ENCODE assay signal across 8 cellular contexts in genomic region chr22:37659897-37660708, GRCh38. TPM values are rescaled to one million over a fixed set of nuclear protein-coding genes. Genes with fewer than 3 reads are reported as not detected.
DNase-seq lines count a peak whose midpoint lies in the region; ATAC-seq and TF ChIP-seq lines count a peak whose summit lies in the region.

No MANE protein-coding gene starts in this region.

- CTCF ChIA-PET in AG04449 (lab: Yijun Ruan, JAX): interaction anchor here (0.7 to 26.0 kb wide), 11 partner anchors 11 to 203 kb away, joined by 3 to 430 read pairs (median 7); partner anchors contain the start of genes LGALS1, NOL12, SH3BP1 and TRIOBP

- H3K4me3 ChIP-seq in AG04449 (ENCODE audit: low read depth, low read length) (peak overlapping the region; percentile 78), astrocyte of the cerebellum (ENCODE audit: low read depth, low read length) (peak overlapping the region; percentile 61)

- POLR2A ChIA-PET in AG04449 (lab: Yijun Ruan, JAX): interaction anchor here (0.8 to 3.0 kb wide), 4 partner anchors 15 to 21 kb away, joined by 3 to 50 read pairs (median 38); partner anchors contain the start of gene LGALS1

- no peak for ATAC-seq in left colon

- TF ChIP-seq CTCF in AG04449 (IDR thresholded peaks at IDR 0.05; ENCODE audit: insufficient read depth, low read length, missing control alignments): no peak
- no peak for TF ChIP-seq CTCF in astrocyte of the cerebellum (IDR thresholded peaks at IDR 0.05; ENCODE audit: low read depth, low read length, missing control alignments)
- TF ChIP-seq CTCF in mesothelial cell of epicardium (IDR thresholded peaks at IDR 0.05; ENCODE audit: unreplicated experiment): no peak

- H3K27me3 Mint-ChIP-seq in mesothelial cell of epicardium (ENCODE audit: low read depth): no peaks in the 10 kb centered on the region

- H3K4me3 Mint-ChIP-seq in mesothelial cell of epicardium: peak overlapping the region; percentile 71

- DNase-seq in AG04449 (ENCODE audit: low read depth, low spot score) (no peak), HUDEP-2 (lab: John Stamatoyannopoulos, UW; ENCODE audit: unreplicated experiment in 76 of 76) (peak in 59 of 76 experiments; percentile 10 to 66 (median 46)), astrocyte of the cerebellum (ENCODE audit: low read depth) (no peak), mesothelial cell of epicardium (ENCODE audit: low spot score in 2 of 2, unreplicated experiment in 2 of 2) (no peak), GOT3 (lab: John Stamatoyannopoulos, UW) (no peak), SKM-1 (lab: John Stamatoyannopoulos, UW; ENCODE audit: unreplicated experiment) (no peak), left colon (no peak)
- no peak for DNase-seq in activated CD4-positive, CD25-positive, alpha-beta regulatory T cell (lab: John Stamatoyannopoulos, UW)

- no peaks in the 10 kb centered on the region for H3K36me3 Mint-ChIP-seq in mesothelial cell of epicardium

- peak overlapping the region; percentile 94 for H3K27ac Mint-ChIP-seq in mesothelial cell of epicardium

- H3K4me1 Mint-ChIP-seq in mesothelial cell of epicardium: peaks cover 41% of the 10 kb centered on the region

- H3K9me3 Mint-ChIP-seq in mesothelial cell of epicardium: no peaks in the 10 kb centered on the region

- in situ Hi-C loops in astrocyte of the cerebellum (cut with HindIII; ENCODE audit: low sequenced_read_pairs): no loop called here

- intact Hi-C loops in left colon (cut with DNase I, micrococcal nuclease): no loop called here

RNA-seq across cellular contexts. Expression of gene PDXP, which starts 1.6 kb away (rescaled TPM):
- total RNA-seq in mesothelial cell of epicardium (15.6 to 16.5 TPM (median 16.1 TPM) in 3 replicates), left colon (10 to 100 TPM; 37.7 to 50.7 TPM)

RNA-seq across cellular contexts. Expression of gene LGALS1, which starts 15.3 kb away (rescaled TPM):
- total RNA-seq in mesothelial cell of epicardium: 238 to 262 TPM (median 242 TPM) in 3 replicates
- total RNA-seq in left colon: 100 to 1,000 TPM in 1 of 2 donors, 10 to 100 TPM in 1; 40.4 to 161 TPM

RNA-seq across cellular contexts. Expression of gene SH3BP1, which starts 20.6 kb away (rescaled TPM):
- total RNA-seq in mesothelial cell of epicardium: 30.0 to 33.0 TPM (median 31.9 TPM) in 3 replicates
- 100 to 1,000 TPM in 1 of 2 donors, 10 to 100 TPM in 1; 77.4 to 121 TPM for total RNA-seq in left colon

RNA-seq across cellular contexts. Expression of gene NOL12, which starts 26.0 kb away (rescaled TPM):
- total RNA-seq in mesothelial cell of epicardium: 23.9 to 25.2 TPM (median 24.8 TPM) in 3 replicates
- 10 to 100 TPM; 30.3 to 38.2 TPM for total RNA-seq in left colon

RNA-seq across cellular contexts. Expression of gene TRIOBP, which starts 36.7 kb away (rescaled TPM):
- total RNA-seq in mesothelial cell of epicardium (69.2 to 76.1 TPM (median 71.4 TPM) in 3 replicates), left colon (10 to 100 TPM; 87.2 TPM)

Comparison
In these comparisons a context has a peak if more than half of its experiments do, and no peak if none do; other contexts are left out.
1. DNase-seq: peak in HUDEP-2 (59 of 76); none in AG04449 (single experiment), astrocyte of the cerebellum (single experiment), mesothelial cell of epicardium (0 of 2), GOT3 (single experiment), SKM-1 (single experiment), activated CD4-positive, CD25-positive, alpha-beta regulatory T cell (0 of 4) and left colon (0 of 2).